19 cellular contexts compared by ENCODE assay signal in genomic region chr7:218896-219580, GRCh38. TPM values are rescaled to one million over a fixed set of nuclear protein-coding genes. Genes with fewer than 3 reads are reported as not detected.
DNase-seq lines count a peak whose midpoint lies in the region; ATAC-seq, FAIRE-seq and TF ChIP-seq lines count a peak whose summit lies in the region.
"Had no signal": no experiment of that assay in that cellular context is flagged by ENCODE, and none has a peak within 500 bp of the region (broad histone marks: within the 10 kb centered on the region; RNA-seq: fewer than 3 reads in every experiment).

No MANE protein-coding gene starts in this region.

- peak overlapping the region in 1 of 2 donors; percentile 28 for H3K9ac ChIP-seq in liver (ENCODE audit: low read depth in 1 of 2, low read length in 2 of 2)
- H3K9ac ChIP-seq: KMS-11 had no signal

- H3K27me3 ChIP-seq in liver (ENCODE audit: control insufficient read depth in 4 of 4, insufficient read depth in 4 of 4, low read length in 3 of 4): no peaks in the 10 kb centered on the region
- no peaks in the 10 kb centered on the region for H3K27me3 ChIP-seq in CD8-positive, alpha-beta T cell (ENCODE audit: insufficient read depth, low read length)

- FAIRE-seq in HTR-8/SVneo (lab: Jason Lieb, UNC): peak; percentile 60
- FAIRE-seq: A549, G401.6, GM12891 had no signal

- H3K9me3 ChIP-seq in liver (ENCODE audit: control insufficient read depth in 4 of 4, low read length in 3 of 4): no peaks in the 10 kb centered on the region
- H3K9me3 ChIP-seq in CD8-positive, alpha-beta T cell (ENCODE audit: low read length): no peaks in the 10 kb centered on the region
- H3K9me3 ChIP-seq: A549 had no signal

- H3K4me3 ChIP-seq in liver (ENCODE audit: low read depth in 1 of 3, low read length in 3 of 3): peak overlapping the region in 1 of 3 donors; percentile 22
- H3K4me3 ChIP-seq in CD8-positive, alpha-beta T cell (ENCODE audit: low read depth, low read length): no peak overlapping the region
- H3K4me3 ChIP-seq: A549 had no signal

- no peaks in the 10 kb centered on the region for H3K9me3 Mint-ChIP-seq in stimulated activated effector memory CD8-positive, alpha-beta T cell treated with anti-CD3 and anti-CD28 coated beads, Interleukin-12 subunit alpha, Interleukin-12 subunit beta, amount 100 ng/mL, for 72 hours
- H3K9me3 Mint-ChIP-seq in CD8-positive, alpha-beta T cell: no peaks in the 10 kb centered on the region

- 64% methylated on average over 28 of the region's 28 CpGs for WGBS in liver

- H3K27ac Mint-ChIP-seq in stimulated activated effector memory CD8-positive, alpha-beta T cell treated with anti-CD3 and anti-CD28 coated beads, Interleukin-12 subunit alpha, Interleukin-12 subunit beta, amount 100 ng/mL, for 72 hours: peak overlapping the region; percentile 32
- H3K27ac Mint-ChIP-seq in CD8-positive, alpha-beta T cell: no peak overlapping the region

- TF ChIP-seq RAD21 in liver (IDR thresholded peaks at IDR 0.05): no peak

- H3K27ac ChIP-seq in caudate nucleus (ENCODE audit: low read depth, low read length): peak overlapping the region; percentile 62
- H3K27ac ChIP-seq in liver (ENCODE audit: low read depth in 1 of 2, low read length in 2 of 2): peak overlapping the region; percentile 84 to 91
- no peak overlapping the region for H3K27ac ChIP-seq in CD8-positive, alpha-beta T cell (ENCODE audit: low read depth, low read length)
- H3K27ac ChIP-seq: KMS-11 had no signal

- H3K27me3 Mint-ChIP-seq in CD8-positive, alpha-beta T cell (ENCODE audit: low read depth): peaks cover 2% of the 10 kb centered on the region

- no peak overlapping the region for H3K4me3 Mint-ChIP-seq in stimulated activated effector memory CD8-positive, alpha-beta T cell treated with anti-CD3 and anti-CD28 coated beads, Interleukin-12 subunit alpha, Interleukin-12 subunit beta, amount 100 ng/mL, for 72 hours
- no peak overlapping the region for H3K4me3 Mint-ChIP-seq in CD8-positive, alpha-beta T cell

- DNase-seq in HTR-8/SVneo (ENCODE audit: insufficient read length, low spot score) (no peak), caudate nucleus (lab: John Stamatoyannopoulos, UW) (no peak), NCI-H2196 treated with DMSO at 0.1 percent for 48 hours (lab: John Stamatoyannopoulos, UW; ENCODE audit: unreplicated experiment) (no peak), COR-L47 (lab: John Stamatoyannopoulos, UW) (no peak)
- DNase-seq in stimulated activated effector memory CD8-positive, alpha-beta T cell treated with anti-CD3 and anti-CD28 coated beads, Interleukin-12 subunit alpha, Interleukin-12 subunit beta, amount 100 ng/mL, for 72 hours (ENCODE audit: low spot score in 2 of 2): no peak
- no peak for DNase-seq in CD8-positive, alpha-beta T cell
- DNase-seq: DMS79 treated with DMSO at 0.1 percent for 48 hours, NCI-H1105, NCI-H187, NCI-H446, NCI-H748 treated with DMSO at 0.1 percent for 48 hours, Right ventricle myocardium superior had no signal

- CTCF ChIA-PET in CD8-positive, alpha-beta T cell (lab: Charles Lee): no interaction called here

- no peaks in the 10 kb centered on the region for H3K36me3 Mint-ChIP-seq in stimulated activated effector memory CD8-positive, alpha-beta T cell treated with anti-CD3 and anti-CD28 coated beads, Interleukin-12 subunit alpha, Interleukin-12 subunit beta, amount 100 ng/mL, for 72 hours
- H3K36me3 Mint-ChIP-seq in CD8-positive, alpha-beta T cell: no peaks in the 10 kb centered on the region

- TF ChIP-seq CTCF in liver (IDR thresholded peaks at IDR 0.05; ENCODE audit: low read depth, low read length, missing input control): no peak
- TF ChIP-seq CTCF in CD8-positive, alpha-beta T cell (IDR thresholded peaks at IDR 0.05): no peak

- ATAC-seq in stimulated activated effector memory CD8-positive, alpha-beta T cell treated with anti-CD3 and anti-CD28 coated beads, Interleukin-12 subunit alpha, Interleukin-12 subunit beta, amount 100 ng/mL, for 72 hours: no peak
- no peak for ATAC-seq in CD8-positive, alpha-beta T cell
- no peak for ATAC-seq in HG03108 (IDR thresholded peaks at IDR 0.05; ENCODE audit: unreplicated experiment)
- ATAC-seq: A549, Panc1 had no signal

- H3K4me1 ChIP-seq in liver (ENCODE audit: control insufficient read depth in 4 of 4, insufficient read depth in 4 of 4, low read length in 3 of 4): peaks cover 22 to 54% (median 35%) of the 10 kb centered on the region in 4 donors
- H3K4me1 ChIP-seq in CD8-positive, alpha-beta T cell (ENCODE audit: insufficient read depth, low read length): no peaks in the 10 kb centered on the region

- POLR2A ChIA-PET in CD8-positive, alpha-beta T cell (lab: Charles Lee): no interaction called here

- H3K4me1 Mint-ChIP-seq in stimulated activated effector memory CD8-positive, alpha-beta T cell treated with anti-CD3 and anti-CD28 coated beads, Interleukin-12 subunit alpha, Interleukin-12 subunit beta, amount 100 ng/mL, for 72 hours: no peaks in the 10 kb centered on the region
- no peaks in the 10 kb centered on the region for H3K4me1 Mint-ChIP-seq in CD8-positive, alpha-beta T cell (ENCODE audit: low read depth)

- H3K36me3 ChIP-seq in liver (ENCODE audit: control insufficient read depth in 4 of 4, insufficient read depth in 3 of 4, low read depth in 1 of 4, low read length in 3 of 4): peaks cover 0 to 4% (median 0%) of the 10 kb centered on the region in 4 donors
- no peaks in the 10 kb centered on the region for H3K36me3 ChIP-seq in CD8-positive, alpha-beta T cell (ENCODE audit: insufficient read depth, low read length)

- intact Hi-C loops in CD8-positive, alpha-beta T cell (cut with DNase I, micrococcal nuclease): no loop called here

TF ChIP-seq in liver, 16 proteins besides CTCF, POLR2A, EP300 and RAD21:
- TF ChIP-seq HNF4G (IDR thresholded peaks at IDR 0.05) (no peak), NR2F2 (IDR thresholded peaks at IDR 0.05) (no peak), ATF3 (IDR thresholded peaks at IDR 0.05) (no peak), REST (IDR thresholded peaks at IDR 0.05) (no peak), HNF4A (conservative IDR thresholded peaks at IDR 0.05) (no peak), SP1 (IDR thresholded peaks at IDR 0.05) (no peak)
- TF ChIP-seq, protein P1, sequence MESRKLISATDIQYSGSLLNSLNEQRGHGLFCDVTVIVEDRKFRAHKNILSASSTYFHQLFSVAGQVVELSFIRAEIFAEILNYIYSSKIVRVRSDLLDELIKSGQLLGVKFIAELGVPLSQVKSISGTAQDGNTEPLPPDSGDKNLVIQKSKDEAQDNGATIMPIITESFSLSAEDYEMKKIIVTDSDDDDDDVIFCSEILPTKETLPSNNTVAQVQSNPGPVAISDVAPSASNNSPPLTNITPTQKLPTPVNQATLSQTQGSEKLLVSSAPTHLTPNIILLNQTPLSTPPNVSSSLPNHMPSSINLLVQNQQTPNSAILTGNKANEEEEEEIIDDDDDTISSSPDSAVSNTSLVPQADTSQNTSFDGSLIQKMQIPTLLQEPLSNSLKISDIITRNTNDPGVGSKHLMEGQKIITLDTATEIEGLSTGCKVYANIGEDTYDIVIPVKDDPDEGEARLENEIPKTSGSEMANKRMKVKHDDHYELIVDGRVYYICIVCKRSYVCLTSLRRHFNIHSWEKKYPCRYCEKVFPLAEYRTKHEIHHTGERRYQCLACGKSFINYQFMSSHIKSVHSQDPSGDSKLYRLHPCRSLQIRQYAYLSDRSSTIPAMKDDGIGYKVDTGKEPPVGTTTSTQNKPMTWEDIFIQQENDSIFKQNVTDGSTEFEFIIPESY (IDR thresholded peaks at IDR 0.05): no peak
- TF ChIP-seq, protein P2, sequence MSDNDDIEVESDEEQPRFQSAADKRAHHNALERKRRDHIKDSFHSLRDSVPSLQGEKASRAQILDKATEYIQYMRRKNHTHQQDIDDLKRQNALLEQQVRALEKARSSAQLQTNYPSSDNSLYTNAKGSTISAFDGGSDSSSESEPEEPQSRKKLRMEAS (IDR thresholded peaks at IDR 0.05): no peak

RNA-seq across cellular contexts. Expression of gene FAM20C, which starts 26.7 kb away (rescaled TPM):
- 10 to 100 TPM; 13.4 to 31.7 TPM for total RNA-seq in liver
- 10 to 100 TPM; 31.3 to 40.4 TPM for polyA plus RNA-seq in liver
- under 1 TPM; 0.14 to 0.39 TPM for total RNA-seq in CD8-positive, alpha-beta T cell

Comparison
In these comparisons a context has a peak if more than half of its experiments do, and no peak if none do; other contexts are left out.
1. RNA of gene FAM20C, which starts 26.7 kb away (total RNA-seq): 13.4 to 31.7 TPM in liver; 0.14 to 0.39 TPM in CD8-positive, alpha-beta T cell; every median in the first group is over 10 times any median in the second.